10 cellular contexts compared by ENCODE assay signal in genomic region chr4:108830509-108831244, GRCh38.
A peak's percentile ranks its signal among the peaks of the same experiment; 100 is the strongest.
DNase-seq lines count a peak whose midpoint lies in the region; ATAC-seq, FAIRE-seq and TF ChIP-seq lines count a peak whose summit lies in the region.
"Had no signal": no experiment of that assay in that cellular context is flagged by ENCODE, and none has a peak within 500 bp of the region (broad histone marks: within the 10 kb centered on the region; RNA-seq: fewer than 3 reads in every experiment).

No MANE protein-coding gene starts in this region.

- no peaks in the 10 kb centered on the region for H3K79me2 ChIP-seq in HepG2 (ENCODE audit: insufficient read depth, low read length)

- H3K9me3 Mint-ChIP-seq in brain: no peaks in the 10 kb centered on the region
- H3K9me3 Mint-ChIP-seq: CD4-positive, CD25-positive, alpha-beta regulatory T cell had no signal

- in situ Hi-C loops in HepG2 (cut with HindIII; ENCODE audit: extremely low pct_ligation_motif_present, low pct_unique_long_range_greater_than_20kb): loop anchor here (10.0 kb wide), 1 partner anchor 574 kb away; no protein-coding TSS in a partner anchor
- in situ Hi-C loops in transverse colon (cut with MboI; ENCODE audit: low pct_ligation_motif_present in 1 of 4, low pct_unique_long_range_greater_than_20kb in 1 of 4, low sequenced_read_pairs in 3 of 4): loop anchor here in 1 of 4 donors (25.0 kb wide), 1 partner anchor 582 kb away; no protein-coding TSS in a partner anchor

- H3K4me1 Mint-ChIP-seq in brain: peaks cover 68% of the 10 kb centered on the region
- H3K4me1 Mint-ChIP-seq: CD4-positive, CD25-positive, alpha-beta regulatory T cell had no signal

- peak overlapping the region in 4 of 5 experiments; percentile 18 to 94 (median 58) for H3K27ac Mint-ChIP-seq in brain
- H3K27ac Mint-ChIP-seq: CD4-positive, CD25-positive, alpha-beta regulatory T cell had no signal

- peaks cover 0 to 12% (median 6%) of the 10 kb centered on the region in 4 donors for H3K4me1 ChIP-seq in liver (ENCODE audit: control insufficient read depth in 4 of 4, insufficient read depth in 4 of 4, low read length in 3 of 4)
- no peaks in the 10 kb centered on the region for H3K4me1 ChIP-seq in HepG2 (ENCODE audit: insufficient read depth, low read length)
- H3K4me1 ChIP-seq in transverse colon: peaks cover 4 to 14% (median 9%) of the 10 kb centered on the region in 4 donors
- H3K4me1 ChIP-seq in gastroesophageal sphincter: peaks cover 0 to 9% (median 4%) of the 10 kb centered on the region in 3 donors

- no peak for FAIRE-seq in HepG2 (lab: Jason Lieb, UNC)

- H3K36me3 ChIP-seq in liver (ENCODE audit: control insufficient read depth in 4 of 4, insufficient read depth in 3 of 4, low read depth in 1 of 4, low read length in 3 of 4) (no peaks in the 10 kb centered on the region), HepG2 (replicated peaks in 1 of 2; ENCODE audit: control insufficient read depth in 1 of 2, insufficient read depth in 2 of 2, low read length in 2 of 2) (no peaks in the 10 kb centered on the region), transverse colon (no peaks in the 10 kb centered on the region), gastroesophageal sphincter (no peaks in the 10 kb centered on the region)

- BruUV-seq in HepG2 (replicated peaks; lab: Mats Ljungman, UMichigan): no TSS peak

- peak overlapping the region in 2 of 5 experiments; percentile 36 to 70 for H3K4me3 Mint-ChIP-seq in brain
- H3K4me3 Mint-ChIP-seq: CD4-positive, CD25-positive, alpha-beta regulatory T cell had no signal

- no peaks in the 10 kb centered on the region for H3K9me3 ChIP-seq in liver (ENCODE audit: control insufficient read depth in 4 of 4, low read length in 3 of 4)
- no peaks in the 10 kb centered on the region for H3K9me3 ChIP-seq in HepG2 (ENCODE audit: low read length)
- H3K9me3 ChIP-seq in transverse colon: no peaks in the 10 kb centered on the region
- H3K9me3 ChIP-seq in gastroesophageal sphincter: no peaks in the 10 kb centered on the region

- H3K9ac ChIP-seq in liver (ENCODE audit: low read depth in 1 of 2, low read length in 2 of 2) (no peak overlapping the region), HepG2 (ENCODE audit: insufficient read depth, low read depth, low read length) (no peak overlapping the region)

- no peak overlapping the region for H2AFZ ChIP-seq in HepG2 (ENCODE audit: low read length)

- no peak overlapping the region for H3K4me2 ChIP-seq in HepG2 (ENCODE audit: low read depth, low read length)

- TF ChIP-seq RAD21 in liver (IDR thresholded peaks at IDR 0.05) (no peak), HepG2 (CRISPR knock-in tag; IDR thresholded peaks at IDR 0.05) (no peak)

- no peaks in the 10 kb centered on the region for H3K27me3 Mint-ChIP-seq in brain

- no peak overlapping the region for H3K4me3 ChIP-seq in liver (ENCODE audit: low read depth in 1 of 3, low read length in 3 of 3)
- no peak overlapping the region for H3K4me3 ChIP-seq in HepG2 (replicated peaks in 1 of 3; ENCODE audit: insufficient read depth in 1 of 3, low read depth in 2 of 3, low read length in 3 of 3)
- no peak overlapping the region for H3K4me3 ChIP-seq in transverse colon
- H3K4me3 ChIP-seq in gastroesophageal sphincter: no peak overlapping the region

- DNase-seq in HepG2 (ENCODE audit: low spot score) (no peak), MV-4-11 (lab: John Stamatoyannopoulos, UW) (peak; percentile 60), transverse colon (peak; percentile 39), cortex of kidney (lab: John Stamatoyannopoulos, UW) (no peak), posterior vena cava (ENCODE audit: low spot score) (no peak)
- DNase-seq: CD4-positive, CD25-positive, alpha-beta regulatory T cell had no signal

- intact Hi-C loops in HepG2 (cut with micrococcal nuclease; ENCODE audit: unreplicated experiment): no loop called here
- intact Hi-C loops in transverse colon (cut with DNase I; ENCODE audit: low total_unique reads): no loop called here
- intact Hi-C loops in posterior vena cava (cut with DNase I): no loop called here

- TF ChIP-seq EP300 in HepG2 (IDR thresholded peaks at IDR 0.05; ENCODE audit: low read depth in 2 of 2, low read length in 2 of 2): no peak
- TF ChIP-seq EP300 in HepG2 (CRISPR knock-in tag; IDR thresholded peaks at IDR 0.05; ENCODE audit: borderline replicate concordance): no peak
- no peak for TF ChIP-seq EP300 in transverse colon (IDR thresholded peaks at IDR 0.05; ENCODE audit: low read depth)
- TF ChIP-seq EP300 in gastroesophageal sphincter (IDR thresholded peaks at IDR 0.05): no peak

- POLR2A ChIA-PET in HepG2 (lab: Yijun Ruan, JAX): no interaction called here

- WGBS in liver: 62% methylated on average over 4 of the region's 4 CpGs
- WGBS in HepG2 (ENCODE audit: low lambda C conversion rate): 22% methylated on average over 4 of the region's 4 CpGs
- WGBS in transverse colon (ENCODE audit: low coverage in 1 of 2), 2 donors: 14 to 30% methylated on average over 4 of the region's 4 CpGs
- 6 to 44% methylated on average over 3 of the region's 4 CpGs for WGBS in gastroesophageal sphincter (ENCODE audit: low coverage in 1 of 2), 2 donors

- H4K20me1 ChIP-seq in HepG2 (ENCODE audit: insufficient read depth, low read length): no peaks in the 10 kb centered on the region

- H3K36me3 Mint-ChIP-seq in brain: no peaks in the 10 kb centered on the region
- H3K36me3 Mint-ChIP-seq: CD4-positive, CD25-positive, alpha-beta regulatory T cell had no signal

- TF ChIP-seq CTCF in liver (IDR thresholded peaks at IDR 0.05; ENCODE audit: low read depth, low read length, missing input control) (no peak), HepG2 (CRISPR knock-in tag; IDR thresholded peaks at IDR 0.05) (no peak), brain (conservative IDR thresholded peaks at IDR 0.05) (no peak), transverse colon (IDR thresholded peaks at IDR 0.05) (no peak), gastroesophageal sphincter (IDR thresholded peaks at IDR 0.05) (no peak)

- TF ChIP-seq POLR2A in HepG2 (IDR thresholded peaks at IDR 0.05; ENCODE audit: insufficient read depth in 1 of 2, low read depth in 2 of 2, low read length in 2 of 2) (no peak), transverse colon (IDR thresholded peaks at IDR 0.05) (no peak), gastroesophageal sphincter (IDR thresholded peaks at IDR 0.05) (no peak)

- H3K27ac ChIP-seq in liver (ENCODE audit: low read depth in 1 of 2, low read length in 2 of 2): no peak overlapping the region
- H3K27ac ChIP-seq in HepG2 (ENCODE audit: extremely low read length, insufficient read depth, low read length): no peak overlapping the region
- no peak overlapping the region for H3K27ac ChIP-seq in transverse colon
- no peak overlapping the region for H3K27ac ChIP-seq in gastroesophageal sphincter
- H3K27ac ChIP-seq: VCaP had no signal

- ATAC-seq in HepG2 (no peak), gastroesophageal sphincter (no peak)

- CTCF ChIA-PET in HepG2 (lab: Yijun Ruan, JAX; ENCODE audit: low intra/inter-chr PET ratio, low total read pairs): no interaction called here

- H3K27me3 ChIP-seq in liver (ENCODE audit: control insufficient read depth in 4 of 4, insufficient read depth in 4 of 4, low read length in 3 of 4) (no peaks in the 10 kb centered on the region), HepG2 (ENCODE audit: control insufficient read depth in 1 of 2, insufficient read depth in 2 of 2, low read length in 2 of 2) (no peaks in the 10 kb centered on the region), transverse colon (no peaks in the 10 kb centered on the region), gastroesophageal sphincter (no peaks in the 10 kb centered on the region)

TF ChIP-seq in liver, 16 proteins besides CTCF, POLR2A, EP300 and RAD21:
- TF ChIP-seq ZBTB33 (IDR thresholded peaks at IDR 0.05) (no peak), NR2F2 (IDR thresholded peaks at IDR 0.05) (peak; percentile 30)

TF ChIP-seq in HepG2, 621 proteins besides CTCF, POLR2A, EP300 and RAD21 (continues in another document):
- no peak for TF ChIP-seq SAP130 (CRISPR knock-in tag; IDR thresholded peaks at IDR 0.05; ENCODE audit: low read depth)
- no peak for TF ChIP-seq ZFAT (CRISPR knock-in tag; conservative IDR thresholded peaks at IDR 0.05)
- no peak for TF ChIP-seq HNRNPLL (IDR thresholded peaks at IDR 0.05; ENCODE audit: low read depth, low read length, poor library complexity, severe bottlenecking)
- no peak for TF ChIP-seq MBD4 (IDR thresholded peaks at IDR 0.05; ENCODE audit: borderline replicate concordance, low read length)
- TF ChIP-seq ELF1 (CRISPR knock-in tag; IDR thresholded peaks at IDR 0.05): no peak
- TF ChIP-seq TARDBP (CRISPR knock-in tag; IDR thresholded peaks at IDR 0.05): no peak
- no peak for TF ChIP-seq ZNF782 (CRISPR knock-in tag; IDR thresholded peaks at IDR 0.05; ENCODE audit: borderline replicate concordance)

Comparison
In these comparisons a context has a peak if more than half of its experiments do, and no peak if none do; other contexts are left out.
1. DNase-seq: peak in MV-4-11 (single experiment) and transverse colon (single experiment); none in HepG2 (single experiment), cortex of kidney (single experiment) and posterior vena cava (single experiment).